8 cellular contexts compared by ENCODE assay signal in genomic region chr16:739560-740458, GRCh38. TPM values are rescaled to one million over a fixed set of nuclear protein-coding genes. Genes with fewer than 3 reads are reported as not detected.
A peak's percentile ranks its signal among the peaks of the same experiment; 100 is the strongest.
DNase-seq lines count a peak whose midpoint lies in the region; ATAC-seq and TF ChIP-seq lines count a peak whose summit lies in the region.

No MANE protein-coding gene starts in this region.

- intact Hi-C loops in OCI-LY7 (cut with micrococcal nuclease; ENCODE audit: unreplicated experiment), result loop anchor here (2.0 kb wide), 1 partner anchor 19 kb away; the partner anchor contains the start of gene ANTKMT

- H3K4me1 Mint-ChIP-seq in CD8-positive, alpha-beta memory T cell, result peaks cover 0 to 15% (median 1%) of the 10 kb centered on the region in 3 donors

- peak overlapping the region; percentile 78 for H3K27ac ChIP-seq in CD8-positive, alpha-beta memory T cell (ENCODE audit: low read depth, low read length)
- peak overlapping the region; percentile 97 for H3K27ac ChIP-seq in OCI-LY7 (ENCODE audit: low read depth, low read length, poor library complexity, severe bottlenecking)
- H3K27ac ChIP-seq in neutrophil, result no peak overlapping the region

- POLR2A ChIA-PET in CD8-positive, alpha-beta memory T cell (lab: Charles Lee), result interaction anchor here (1.3 to 2.3 kb wide), 4 partner anchors 12 to 45 kb away, joined by 4 to 9 read pairs (median 4); partner anchors contain the start of gene ANTKMT
- POLR2A ChIA-PET in OCI-LY7 (lab: Charles Lee), result interaction anchor here (0.8 to 5.2 kb wide), 2 partner anchors 19 to 27 kb away, joined by 3 to 26 read pairs; partner anchors contain the start of gene ANTKMT

- ATAC-seq in HG03095 (IDR thresholded peaks at IDR 0.05; ENCODE audit: unreplicated experiment), result no peak

- peak overlapping the region in 4 of 8 donors; percentile 50 to 77 (median 64) for H3K27ac Mint-ChIP-seq in CD8-positive, alpha-beta memory T cell

- H3K9me3 Mint-ChIP-seq in CD8-positive, alpha-beta memory T cell, result no peaks in the 10 kb centered on the region

- TF ChIP-seq CTCF in OCI-LY7 (conservative IDR thresholded peaks at IDR 0.05; ENCODE audit: low read length) (no peak), epithelial cell of proximal tubule (conservative IDR thresholded peaks at IDR 0.05; ENCODE audit: low read depth, low read length) (no peak), neutrophil (IDR thresholded peaks at IDR 0.05) (no peak)

- H3K9me3 ChIP-seq in CD8-positive, alpha-beta memory T cell (ENCODE audit: low read length), result no peaks in the 10 kb centered on the region
- H3K9me3 ChIP-seq in OCI-LY7 (ENCODE audit: low read length) (no peaks in the 10 kb centered on the region), neutrophil (no peaks in the 10 kb centered on the region)

- BruUV-seq in OCI-LY7 (replicated peaks; lab: Mats Ljungman, UMichigan), result TSS peak; percentile 56

- peaks cover 9% of the 10 kb centered on the region for H3K36me3 ChIP-seq in CD8-positive, alpha-beta memory T cell (ENCODE audit: insufficient read depth, low read length)
- H3K36me3 ChIP-seq in OCI-LY7 (ENCODE audit: insufficient read depth, low read length) (peaks cover 30% of the 10 kb centered on the region), neutrophil (peaks cover 27% of the 10 kb centered on the region)

- peak overlapping the region; percentile 48 to 92 (median 73) for H3K4me3 Mint-ChIP-seq in CD8-positive, alpha-beta memory T cell

- H3K79me2 ChIP-seq in OCI-LY7 (ENCODE audit: insufficient read depth, low read depth, low read length), result peaks cover 34% of the 10 kb centered on the region

- DNase-seq in CD8-positive, alpha-beta memory T cell, result no peak
- DNase-seq in OCI-LY7 (ENCODE audit: low spot score) (no peak), epithelial cell of proximal tubule (ENCODE audit: low read depth) (no peak), NCI-H226 (no peak), NCI-H748 treated with DMSO at 0.1 percent for 48 hours (lab: John Stamatoyannopoulos, UW) (no peak), HPDE6-E6E7 (ENCODE audit: extremely low spot score) (no peak)

- CTCF ChIA-PET in CD8-positive, alpha-beta memory T cell (lab: Charles Lee), result interaction anchor here (0.6 to 18.9 kb wide), 10 partner anchors 8 to 64 kb away, joined by 3 to 332 read pairs (median 6); partner anchors contain the start of genes ANTKMT, CCDC78, CHTF18 and HAGHL
- CTCF ChIA-PET in OCI-LY7 (lab: Charles Lee; ENCODE audit: unreplicated experiment), result no interaction called here

- H3K4me2 ChIP-seq in OCI-LY7 (ENCODE audit: low read length), result peak overlapping the region; percentile 89

- no peaks in the 10 kb centered on the region for H3K27me3 Mint-ChIP-seq in CD8-positive, alpha-beta memory T cell

- H3K9me2 ChIP-seq in OCI-LY7 (ENCODE audit: insufficient read depth, low read length), result no peaks in the 10 kb centered on the region

- H2AFZ ChIP-seq in OCI-LY7 (ENCODE audit: low read length), result no peak overlapping the region

- peak overlapping the region; percentile 71 for H3K4me3 ChIP-seq in CD8-positive, alpha-beta memory T cell (ENCODE audit: low read length)
- H3K4me3 ChIP-seq in OCI-LY7 (ENCODE audit: low read depth, low read length, poor library complexity, severe bottlenecking), result peak overlapping the region; percentile 91
- H3K4me3 ChIP-seq in epithelial cell of proximal tubule (ENCODE audit: low read depth, low read length), result peak overlapping the region; percentile 72
- peak overlapping the region; percentile 77 to 82 for H3K4me3 ChIP-seq in neutrophil (ENCODE audit: low read depth in 1 of 2, low read length in 1 of 2)

- H3K4me1 ChIP-seq in CD8-positive, alpha-beta memory T cell (ENCODE audit: insufficient read depth, low read length), result peaks cover 10% of the 10 kb centered on the region
- H3K4me1 ChIP-seq in OCI-LY7 (ENCODE audit: insufficient read depth, low read length, poor library complexity, severe bottlenecking), result peaks cover 51% of the 10 kb centered on the region
- peaks cover 12 to 15% of the 10 kb centered on the region in 2 experiments for H3K4me1 ChIP-seq in neutrophil (ENCODE audit: control insufficient read depth in 1 of 2, insufficient read depth in 1 of 2, low read depth in 1 of 2, low read length in 1 of 2)

- peaks cover 0 to 35% (median 2%) of the 10 kb centered on the region in 3 donors for H3K36me3 Mint-ChIP-seq in CD8-positive, alpha-beta memory T cell

- no peaks in the 10 kb centered on the region for H3K27me3 ChIP-seq in CD8-positive, alpha-beta memory T cell (ENCODE audit: insufficient read depth, low read length, poor library complexity, severe bottlenecking)
- H3K27me3 ChIP-seq in neutrophil, result no peaks in the 10 kb centered on the region

- H4K20me1 ChIP-seq in OCI-LY7 (ENCODE audit: insufficient read depth, low read length), result no peaks in the 10 kb centered on the region

RNA-seq across cellular contexts. Expression of gene CIAO3, which starts 1.0 kb away (rescaled TPM):
- total RNA-seq in CD8-positive, alpha-beta memory T cell, result 10 to 100 TPM; 34.8 to 37.9 TPM
- 23.1 TPM for polyA plus RNA-seq in CD8-positive, alpha-beta memory T cell
- total RNA-seq in OCI-LY7 (2014; rRNA removed; shearing (Covaris generic)), result 142 and 169 TPM in 2 replicates
- total RNA-seq in OCI-LY7 (2022) (156 and 173 TPM in 2 replicates), epithelial cell of proximal tubule (19.3 and 31.4 TPM in 2 replicates)

RNA-seq across cellular contexts. Expression of gene HAGHL, which starts 12.9 kb away (rescaled TPM):
- 10 to 100 TPM; 31.5 to 35.6 TPM for total RNA-seq in CD8-positive, alpha-beta memory T cell
- polyA plus RNA-seq in CD8-positive, alpha-beta memory T cell, result 10.7 TPM
- 28.1 and 30.8 TPM in 2 replicates for total RNA-seq in OCI-LY7 (2014; rRNA removed; shearing (Covaris generic))
- total RNA-seq in OCI-LY7 (2022) (56.3 and 57.9 TPM in 2 replicates), epithelial cell of proximal tubule (15.5 and 16.3 TPM in 2 replicates)

RNA-seq across cellular contexts. Expression of gene CCDC78, which starts 13.6 kb away (rescaled TPM):
- 1 to 10 TPM; 9.8 to 9.9 TPM for total RNA-seq in CD8-positive, alpha-beta memory T cell
- polyA plus RNA-seq in CD8-positive, alpha-beta memory T cell, result 0.53 TPM
- total RNA-seq in OCI-LY7 (2014; rRNA removed; shearing (Covaris generic)), result 25.8 and 35.9 TPM in 2 replicates
- total RNA-seq in OCI-LY7 (2022), result 52.6 and 57.9 TPM in 2 replicates
- 1.9 and 4.9 TPM in 2 replicates for total RNA-seq in epithelial cell of proximal tubule

RNA-seq across cellular contexts. Expression of gene ANTKMT, which starts 18.9 kb away (rescaled TPM):
- 10 to 100 TPM; 64.2 to 72.0 TPM for total RNA-seq in CD8-positive, alpha-beta memory T cell
- 127 TPM for polyA plus RNA-seq in CD8-positive, alpha-beta memory T cell
- 44.8 and 51.3 TPM in 2 replicates for total RNA-seq in OCI-LY7 (2014; rRNA removed; shearing (Covaris generic))
- total RNA-seq in OCI-LY7 (2022) (45.5 and 46.5 TPM in 2 replicates), epithelial cell of proximal tubule (86.5 and 111 TPM in 2 replicates)

RNA-seq across cellular contexts. Expression of gene MSLN, which starts 20.7 kb away (rescaled TPM):
- not detected for total RNA-seq in CD8-positive, alpha-beta memory T cell
- not detected for polyA plus RNA-seq in CD8-positive, alpha-beta memory T cell
- total RNA-seq in OCI-LY7 (2014; rRNA removed; shearing (Covaris generic)), result 0.13 TPM in 1 of 2 replicates, not detected in the other
- total RNA-seq in OCI-LY7 (2022) (0.30 and 0.44 TPM in 2 replicates), epithelial cell of proximal tubule (8.2 and 29.7 TPM in 2 replicates)
